In the genomic region with DNA sequence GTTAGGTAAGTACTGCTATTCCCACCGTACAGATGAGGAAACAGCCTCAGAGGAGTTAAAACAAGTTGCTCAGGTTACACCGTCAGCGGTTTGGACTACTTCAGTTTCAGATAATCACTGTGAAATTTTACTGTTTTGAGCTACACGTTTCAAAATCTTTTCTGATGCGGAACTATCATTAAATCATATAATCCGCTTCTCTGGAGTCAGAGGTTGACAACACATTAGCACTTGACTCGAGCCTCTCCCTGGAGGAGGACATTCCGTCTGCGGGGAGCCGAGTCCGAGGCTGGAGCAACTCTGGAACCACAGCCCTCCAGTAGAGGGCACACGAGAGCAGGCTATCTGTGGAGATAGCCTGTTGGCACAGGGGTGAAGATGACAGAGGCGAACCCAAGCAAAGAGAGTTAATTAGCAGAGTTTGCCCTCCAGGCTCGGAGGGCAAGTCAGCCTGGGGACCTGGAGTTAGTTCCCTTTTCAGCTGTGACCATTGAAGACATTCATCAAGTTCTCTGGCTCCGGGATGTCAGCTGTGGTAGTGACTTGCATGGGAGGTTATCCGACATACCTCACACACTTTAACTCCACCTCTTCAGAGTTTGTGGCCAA, we compare ENCODE assay signal across 1 cellular context.
TF ChIP-seq lines count a peak whose summit lies in the region.

No MANE protein-coding gene starts in this region.

TF ChIP-seq in GM12878, 131 proteins besides CTCF, POLR2A, EP300 and RAD21 (continued from another document):
- TF ChIP-seq, protein P1, sequence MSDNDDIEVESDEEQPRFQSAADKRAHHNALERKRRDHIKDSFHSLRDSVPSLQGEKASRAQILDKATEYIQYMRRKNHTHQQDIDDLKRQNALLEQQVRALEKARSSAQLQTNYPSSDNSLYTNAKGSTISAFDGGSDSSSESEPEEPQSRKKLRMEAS (IDR thresholded peaks at IDR 0.05; ENCODE audit: low read depth, low read length) = no peak
- 0 out of 2 replicates have a peak, but pooled peaks have one; percentile 57 for TF ChIP-seq YY1 (IDR thresholded peaks at IDR 0.05; ENCODE audit: low read depth, low read length)
- peak; percentile 80 for TF ChIP-seq SMC3 (IDR thresholded peaks at IDR 0.05; ENCODE audit: borderline replicate concordance, low read length)
- 0 out of 2 replicates have a peak, but pooled peaks have one; percentile 68 for TF ChIP-seq ZBTB33 (IDR thresholded peaks at IDR 0.05)
- no peak for TF ChIP-seq GABPA (IDR thresholded peaks at IDR 0.05; ENCODE audit: low read depth)
